In genomic region chr18:62407660-62408059, GRCh38 we compare ENCODE assay signal across 25 cellular contexts.
"Had no signal": no experiment of that assay in that cellular context is flagged by ENCODE, and none has a peak within 500 bp of the region (broad histone marks: within the 10 kb centered on the region; RNA-seq: fewer than 3 reads in every experiment).

No MANE protein-coding gene starts in this region.

- H3K36me3 Mint-ChIP-seq: activated naive CD8-positive, alpha-beta T cell; naive B cell; neural progenitor cell; stimulated activated memory B cell treated with anti-CD40 and anti-IgM and Interleukin-4, amounts not matched to agents 10 μg/mL and 1 μg/mL and 100 μg/mL, for 72 hours had no signal

- H3K4me3 Mint-ChIP-seq: activated naive CD8-positive, alpha-beta T cell; effector memory CD8-positive, alpha-beta T cell; neural progenitor cell; stimulated activated memory B cell treated with anti-CD40 and anti-IgM and Interleukin-4, amounts not matched to agents 10 μg/mL and 1 μg/mL and 100 μg/mL, for 72 hours had no signal

- DNase-seq: activated CD4-positive, alpha-beta T cell treated with anti-CD3 and anti-CD28 coated beads for 4 hours; activated gamma-delta T cell treated with Interleukin-2 at 50 U/mL for 16 hours; activated T-cell treated with anti-CD3 and anti-CD28 coated beads, Interleukin-2, amount 50 U/mL, for 48 hours; amygdala; colonic mucosa; dorsolateral prefrontal cortex; effector memory CD8-positive, alpha-beta T cell; foreskin melanocyte; naive B cell; posterior cingulate gyrus; right lobe of liver; SK-N-SH; stimulated activated CD4-positive, alpha-beta T cell treated with anti-CD3 and anti-CD28 coated beads, Interleukin-1b, Interleukin-23, amount 100 ng/mL, for 48 hours; stomach; trophoblast cell; WERI-Rb-1 had no signal

- H3K9me3 ChIP-seq: colonic mucosa, right lobe of liver, SK-N-SH, suprapubic skin, vagina had no signal

- H3K27ac ChIP-seq: colonic mucosa, dorsolateral prefrontal cortex, neural progenitor cell, right lobe of liver, skin epidermis, stomach, suprapubic skin, vagina, WERI-Rb-1 had no signal

- H3K27me3 Mint-ChIP-seq: activated naive CD8-positive, alpha-beta T cell had no signal

- H3K27me3 ChIP-seq: colonic mucosa, neural progenitor cell, right lobe of liver, vagina had no signal

- H3K27ac Mint-ChIP-seq: activated naive CD8-positive, alpha-beta T cell; effector memory CD8-positive, alpha-beta T cell; naive B cell; neural progenitor cell; stimulated activated memory B cell treated with anti-CD40 and anti-IgM and Interleukin-4, amounts not matched to agents 10 μg/mL and 1 μg/mL and 100 μg/mL, for 72 hours had no signal

- H3K4me1 ChIP-seq: colonic mucosa, neural progenitor cell, right lobe of liver, stomach, suprapubic skin, vagina had no signal

- ATAC-seq: effector memory CD8-positive, alpha-beta T cell; esophagus mucosa; left lobe of liver; right lobe of liver; stimulated activated memory B cell treated with anti-CD40 and anti-IgM and Interleukin-4, amounts not matched to agents 10 μg/mL and 1 μg/mL and 100 μg/mL, for 72 hours had no signal

- H3K4me3 ChIP-seq: colonic mucosa, dorsolateral prefrontal cortex, lung, neural progenitor cell, right lobe of liver, skin epidermis, stomach, suprapubic skin, vagina had no signal

- H3K36me3 ChIP-seq: colonic mucosa, neural progenitor cell, right lobe of liver, stomach, suprapubic skin, vagina, WERI-Rb-1 had no signal

- H3K4me1 Mint-ChIP-seq: naive B cell; neural progenitor cell; stimulated activated memory B cell treated with anti-CD40 and anti-IgM and Interleukin-4, amounts not matched to agents 10 μg/mL and 1 μg/mL and 100 μg/mL, for 72 hours had no signal
